ENCODE assay signal across 19 cellular contexts in genomic region chr15:93382196-93382820, GRCh38.
DNase-seq lines count a peak whose midpoint lies in the region; ATAC-seq lines count a peak whose summit lies in the region.
"Had no signal": no experiment of that assay in that cellular context is flagged by ENCODE, and none has a peak within 500 bp of the region (broad histone marks: within the 10 kb centered on the region; RNA-seq: fewer than 3 reads in every experiment).

No MANE protein-coding gene starts in this region.

- ATAC-seq in GM21737 (IDR thresholded peaks at IDR 0.05; ENCODE audit: unreplicated experiment), result no peak
- ATAC-seq in GM19351 (IDR thresholded peaks at IDR 0.05; ENCODE audit: unreplicated experiment), result no peak
- ATAC-seq: stimulated activated naive B cell treated with anti-CD40 and anti-IgM and Interleukin-4, amounts not matched to agents 10 μg/mL and 1 μg/mL and 100 μg/mL, for 72 hours had no signal

- DNase-seq in DMS153 treated with DMSO at 0.1 percent for 48 hours (lab: John Stamatoyannopoulos, UW; ENCODE audit: unreplicated experiment), result peak; percentile 9
- DNase-seq in NCI-H1417 treated with DMSO at 0.1 percent for 48 hours (lab: John Stamatoyannopoulos, UW), result peak; percentile 49
- DNase-seq in NCI-H345 treated with DMSO at 0.1 percent for 48 hours (lab: John Stamatoyannopoulos, UW; ENCODE audit: unreplicated experiment), result peak; percentile 28
- peak; percentile 73 for DNase-seq in left kidney (ENCODE audit: low read depth, low spot score)
- DNase-seq in RKO (ENCODE audit: low spot score), result no peak
- no peak for DNase-seq in NCI-H1436 treated with DMSO at 0.1 percent for 48 hours (lab: John Stamatoyannopoulos, UW)
- DNase-seq: activated CD8-positive, alpha-beta memory T cell treated with anti-CD3 and anti-CD28 coated beads for 24 hours; activated naive CD4-positive, alpha-beta T cell treated with Interleukin-2 at 50 U/mL for 16 hours; activated T-cell treated with anti-CD3 and anti-CD28 coated beads, Interleukin-2, amount 50 U/mL, for 24 hours; amygdala; cortex of kidney; GM23248; NCI-H187; SIG-M5; stimulated activated CD4-positive, alpha-beta T cell treated with anti-CD3 and anti-CD28 coated beads, Interleukin-2, amount 100 ng/mL, for 48 hours; stimulated activated naive B cell treated with anti-CD40 and anti-IgM and Interleukin-4, amounts not matched to agents 10 μg/mL and 1 μg/mL and 100 μg/mL, for 72 hours; T-helper 1 cell had no signal

Comparison
In these comparisons a context has a peak if more than half of its experiments do, and no peak if none do; other contexts are left out.
1. DNase-seq: peak in DMS153 treated with DMSO at 0.1 percent for 48 hours (single experiment), NCI-H1417 treated with DMSO at 0.1 percent for 48 hours (single experiment), NCI-H345 treated with DMSO at 0.1 percent for 48 hours (single experiment) and left kidney (single experiment); none in RKO (single experiment) and NCI-H1436 treated with DMSO at 0.1 percent for 48 hours (single experiment).